Comparison of ENCODE assay signal across 9 cellular contexts in genomic region chr17:19003543-19003965, GRCh38. TPM values are rescaled to one million over a fixed set of nuclear protein-coding genes. Genes with fewer than 3 reads are reported as not detected.
DNase-seq lines count a peak whose midpoint lies in the region; TF ChIP-seq lines count a peak whose summit lies in the region.
"Had no signal": no experiment of that assay in that cellular context is flagged by ENCODE, and none has a peak within 500 bp of the region (broad histone marks: within the 10 kb centered on the region; RNA-seq: fewer than 3 reads in every experiment).

No MANE protein-coding gene starts in this region.

- H3K4me1 Mint-ChIP-seq in Caco-2 (ENCODE audit: low read depth, unreplicated experiment): peaks cover 7% of the 10 kb centered on the region

- CTCF ChIA-PET in Caco-2 (lab: Charles Lee): interaction anchor here (1.5 kb wide), 1 partner anchor 43 kb away, joined by 5 read pairs; no protein-coding TSS in a partner anchor

- H3K4me2 ChIP-seq in parathyroid adenoma (ENCODE audit: low read length): peak overlapping the region; percentile 85

- WGBS in esophagus, 2 donors: 29 to 34% methylated on average over 39 of the region's 39 CpGs

- no peaks in the 10 kb centered on the region for H3K27me3 Mint-ChIP-seq in Caco-2 (ENCODE audit: insufficient read depth, unreplicated experiment)

- peak overlapping the region; percentile 74 to 86 (median 80) for H3K27ac ChIP-seq in Peyer's patch
- peak overlapping the region; percentile 93 to 98 for H3K27ac ChIP-seq in esophagus (ENCODE audit: low read depth in 2 of 2, low read length in 1 of 2)
- H3K27ac ChIP-seq in parathyroid adenoma: no peak overlapping the region

- H3K9me3 Mint-ChIP-seq in Caco-2 (ENCODE audit: unreplicated experiment): no peaks in the 10 kb centered on the region

- H3K27me3 ChIP-seq in Caco-2 (replicated peaks; ENCODE audit: control insufficient read depth, insufficient read depth, low read length) (no peaks in the 10 kb centered on the region), Peyer's patch (no peaks in the 10 kb centered on the region), esophagus (ENCODE audit: control insufficient read depth in 1 of 2, insufficient read depth in 2 of 2, low read length in 2 of 2) (no peaks in the 10 kb centered on the region), parathyroid adenoma (ENCODE audit: control insufficient read depth, insufficient read depth, low read length) (no peaks in the 10 kb centered on the region)

- TF ChIP-seq POLR2A in Peyer's patch (IDR thresholded peaks at IDR 0.05): no peak

- H3K9ac ChIP-seq in parathyroid adenoma: no peak overlapping the region

- POLR2A ChIA-PET in Caco-2 (lab: Charles Lee): no interaction called here

- H3K36me3 ChIP-seq in Caco-2 (ENCODE audit: control insufficient read depth, insufficient read depth, low read length): no peaks in the 10 kb centered on the region
- H3K36me3 ChIP-seq in Peyer's patch: no peaks in the 10 kb centered on the region
- peaks cover 7% of the 10 kb centered on the region in 2 donors for H3K36me3 ChIP-seq in esophagus (ENCODE audit: control insufficient read depth in 2 of 2, insufficient read depth in 2 of 2, low read length in 1 of 2)
- no peaks in the 10 kb centered on the region for H3K36me3 ChIP-seq in parathyroid adenoma (ENCODE audit: control insufficient read depth, insufficient read depth, low read length)

- TF ChIP-seq CTCF in Caco-2 (IDR thresholded peaks at IDR 0.05; ENCODE audit: insufficient read depth in 1 of 2, low read depth in 1 of 2, low read length in 1 of 2, severe bottlenecking in 1 of 2, unreplicated experiment in 1 of 2) (no peak), Peyer's patch (IDR thresholded peaks at IDR 0.05) (no peak), parathyroid adenoma (IDR thresholded peaks at IDR 0.05) (no peak)

- no TSS peak for BruUV-seq in Caco-2 (replicated peaks; lab: Mats Ljungman, UMichigan)

- H3K36me3 Mint-ChIP-seq in Caco-2 (ENCODE audit: insufficient read depth, unreplicated experiment): peaks cover 26% of the 10 kb centered on the region

- no peaks in the 10 kb centered on the region for H3K9me3 ChIP-seq in Caco-2
- no peaks in the 10 kb centered on the region for H3K9me3 ChIP-seq in Peyer's patch
- no peaks in the 10 kb centered on the region for H3K9me3 ChIP-seq in esophagus (ENCODE audit: control insufficient read depth in 2 of 2, insufficient read depth in 1 of 2, low read depth in 1 of 2, low read length in 1 of 2)
- no peaks in the 10 kb centered on the region for H3K9me3 ChIP-seq in parathyroid adenoma (ENCODE audit: control insufficient read depth, low read length)

- H3K4me1 ChIP-seq in Caco-2: peaks cover 27% of the 10 kb centered on the region
- H3K4me1 ChIP-seq in Peyer's patch: peaks cover 0 to 31% (median 7%) of the 10 kb centered on the region in 4 donors
- peaks cover 2 to 31% of the 10 kb centered on the region in 2 donors for H3K4me1 ChIP-seq in esophagus (ENCODE audit: control insufficient read depth in 2 of 2, insufficient read depth in 2 of 2, low read length in 1 of 2)
- H3K4me1 ChIP-seq in parathyroid adenoma: peaks cover 16% of the 10 kb centered on the region

- peaks cover 9% of the 10 kb centered on the region for H3K79me2 ChIP-seq in parathyroid adenoma

- no peak overlapping the region for H3K27ac Mint-ChIP-seq in Caco-2 (ENCODE audit: unreplicated experiment)

- intact Hi-C loops in Caco-2 (cut with micrococcal nuclease; ENCODE audit: unreplicated experiment): no loop called here

- H3K4me3 Mint-ChIP-seq in Caco-2 (ENCODE audit: unreplicated experiment): peak overlapping the region; percentile 75

- H2AFZ ChIP-seq in parathyroid adenoma: peak overlapping the region; percentile 86

- H3K4me3 ChIP-seq in Caco-2 (ENCODE audit: low read depth, low read length) (peak overlapping the region; percentile 93), Peyer's patch (peak overlapping the region; percentile 64 to 87 (median 79)), esophagus (ENCODE audit: low read depth in 1 of 2, low read length in 2 of 2) (peak overlapping the region; percentile 66 to 75), parathyroid adenoma (ENCODE audit: low read depth, low read length) (peak overlapping the region; percentile 66)

- DNase-seq in Caco-2: no peak
- no peak for DNase-seq in Peyer's patch
- no peak for DNase-seq in NCI-H1436 (lab: John Stamatoyannopoulos, UW)
- no peak for DNase-seq in activated CD4-positive, CD25-positive, alpha-beta regulatory T cell (lab: John Stamatoyannopoulos, UW)
- no peak for DNase-seq in NCI-H446 (lab: John Stamatoyannopoulos, UW)
- DNase-seq in SK-N-DZ (ENCODE audit: low spot score): no peak

RNA-seq across cellular contexts. Expression of gene FAM83G, which starts 1.0 kb away (rescaled TPM):
- total RNA-seq in Caco-2 (2022) (24.3 and 28.1 TPM in 2 replicates), Peyer's patch (10 to 100 TPM in 3 of 4 donors, 1 to 10 TPM in 1; 9.9 to 48.4 (median 37.4) TPM)
- polyA plus RNA-seq in esophagus: 10 to 100 TPM; 33.2 to 37.1 TPM
- 0.08 TPM in 1 of 2 replicates, not detected in the other for polyA plus RNA-seq in SK-N-DZ (2014; cell fraction: cytosol; rRNA removed)
- polyA plus RNA-seq in SK-N-DZ (2014; cell fraction: nucleus; rRNA removed): not detected in 2 replicates

RNA-seq across cellular contexts. Expression of gene GRAP, which starts 43.2 kb away (rescaled TPM):
- 0.50 TPM in 1 of 2 replicates, not detected in the other for total RNA-seq in Caco-2 (2022)
- 10 to 100 TPM in 1 of 4 donors, 1 to 10 TPM in 3; 3.0 to 85.0 (median 3.2) TPM for total RNA-seq in Peyer's patch
- polyA plus RNA-seq in esophagus: 1 to 10 TPM; 1.2 to 1.3 TPM
- not detected in 2 replicates for polyA plus RNA-seq in SK-N-DZ (2014; cell fraction: cytosol; rRNA removed)
- 4.6 TPM in 1 of 2 replicates, not detected in the other for polyA plus RNA-seq in SK-N-DZ (2014; cell fraction: nucleus; rRNA removed)

RNA-seq across cellular contexts. Expression of gene SLC5A10, which starts 51.6 kb away (rescaled TPM):
- total RNA-seq in Caco-2 (2022) (0.19 and 0.27 TPM in 2 replicates), Peyer's patch (not detected)
- polyA plus RNA-seq in esophagus: under 1 TPM; 0.36 to 0.49 TPM
- 0.51 TPM in 1 of 2 replicates, not detected in the other for polyA plus RNA-seq in SK-N-DZ (2014; cell fraction: cytosol; rRNA removed)
- 0.09 TPM in 1 of 2 replicates, not detected in the other for polyA plus RNA-seq in SK-N-DZ (2014; cell fraction: nucleus; rRNA removed)
- total RNA-seq: M059J had no signal
